In genomic region chr19:35731353-35731752, GRCh38 we compare ENCODE assay signal across 17 cellular contexts. TPM values are rescaled to one million over a fixed set of nuclear protein-coding genes. Genes with fewer than 3 reads are reported as not detected.
DNase-seq lines count a peak whose midpoint lies in the region; ATAC-seq and TF ChIP-seq lines count a peak whose summit lies in the region.
"Had no signal": no experiment of that assay in that cellular context is flagged by ENCODE, and none has a peak within 500 bp of the region (broad histone marks: within the 10 kb centered on the region; RNA-seq: fewer than 3 reads in every experiment).

No MANE protein-coding gene starts in this region.

- no peak for TF ChIP-seq CTCF in endothelial cell (IDR thresholded peaks at IDR 0.05; ENCODE audit: unreplicated experiment)

- intact Hi-C loops in activated naive CD4-positive, alpha-beta T cell treated with anti-CD3 and anti-CD28 coated beads for 36 hours (cut with micrococcal nuclease): no loop called here

- no peak for DNase-seq in activated naive CD4-positive, alpha-beta T cell treated with anti-CD3 and anti-CD28 coated beads for 36 hours
- DNase-seq in activated naive CD4-positive, alpha-beta T cell treated with anti-CD3 and anti-CD28 coated beads, Interleukin-2, amount 10 ng/mL, durations not matched to agents 7 days and 5 days: no peak
- DNase-seq in SW480 (ENCODE audit: low spot score) (peak; percentile 67), endothelial cell (ENCODE audit: low spot score) (no peak), midbrain (lab: John Stamatoyannopoulos, UW) (no peak), NCI-H1105 (lab: John Stamatoyannopoulos, UW) (no peak)
- no peak for DNase-seq in stimulated activated effector memory CD8-positive, alpha-beta T cell treated with anti-CD3 and anti-CD28 coated beads, Interleukin-12 subunit alpha, Interleukin-12 subunit beta, amount 100 ng/mL, for 72 hours (ENCODE audit: low spot score in 2 of 2)
- DNase-seq: H7, Karpas-422, lower lobe of right lung, NCI-H1694, NCI-H2171 treated with DMSO at 0.1 percent for 48 hours, NCI-H524, nucleus accumbens, Peyer's patch had no signal

- peaks cover 48% of the 10 kb centered on the region for H3K36me3 Mint-ChIP-seq in activated naive CD4-positive, alpha-beta T cell treated with anti-CD3 and anti-CD28 coated beads for 36 hours (ENCODE audit: low read depth)
- peaks cover 60% of the 10 kb centered on the region for H3K36me3 Mint-ChIP-seq in activated naive CD4-positive, alpha-beta T cell treated with anti-CD3 and anti-CD28 coated beads, Interleukin-2, amount 10 ng/mL, durations not matched to agents 7 days and 5 days
- peaks cover 68% of the 10 kb centered on the region for H3K36me3 Mint-ChIP-seq in endothelial cell (ENCODE audit: low read depth, unreplicated experiment)
- peaks cover 100% of the 10 kb centered on the region for H3K36me3 Mint-ChIP-seq in stimulated activated effector memory CD8-positive, alpha-beta T cell treated with anti-CD3 and anti-CD28 coated beads, Interleukin-12 subunit alpha, Interleukin-12 subunit beta, amount 100 ng/mL, for 72 hours

- H3K9me3 Mint-ChIP-seq in activated naive CD4-positive, alpha-beta T cell treated with anti-CD3 and anti-CD28 coated beads for 36 hours: no peaks in the 10 kb centered on the region
- no peaks in the 10 kb centered on the region for H3K9me3 Mint-ChIP-seq in activated naive CD4-positive, alpha-beta T cell treated with anti-CD3 and anti-CD28 coated beads, Interleukin-2, amount 10 ng/mL, durations not matched to agents 7 days and 5 days
- no peaks in the 10 kb centered on the region for H3K9me3 Mint-ChIP-seq in endothelial cell (ENCODE audit: unreplicated experiment)
- no peaks in the 10 kb centered on the region for H3K9me3 Mint-ChIP-seq in stimulated activated effector memory CD8-positive, alpha-beta T cell treated with anti-CD3 and anti-CD28 coated beads, Interleukin-12 subunit alpha, Interleukin-12 subunit beta, amount 100 ng/mL, for 72 hours
- H3K9me3 Mint-ChIP-seq: activated T-helper 1 cell treated with anti-CD3 and anti-CD28 coated beads, Interleukin-12 subunit alpha, Interleukin-12 subunit beta, Interleukin-2, Interleukin-4 antibody, amounts not matched to agents 30 ng/mL and 10 ng/mL and 1 ng/mL, durations not matched to agents 14 hours and 24 hours and 36 hours had no signal

- no peak overlapping the region for H3K4me3 Mint-ChIP-seq in activated naive CD4-positive, alpha-beta T cell treated with anti-CD3 and anti-CD28 coated beads for 36 hours
- H3K4me3 Mint-ChIP-seq in activated naive CD4-positive, alpha-beta T cell treated with anti-CD3 and anti-CD28 coated beads, Interleukin-2, amount 10 ng/mL, durations not matched to agents 7 days and 5 days: no peak overlapping the region
- H3K4me3 Mint-ChIP-seq in endothelial cell (ENCODE audit: unreplicated experiment): peak overlapping the region; percentile 25
- H3K4me3 Mint-ChIP-seq in stimulated activated effector memory CD8-positive, alpha-beta T cell treated with anti-CD3 and anti-CD28 coated beads, Interleukin-12 subunit alpha, Interleukin-12 subunit beta, amount 100 ng/mL, for 72 hours: no peak overlapping the region
- H3K4me3 Mint-ChIP-seq: activated T-helper 1 cell treated with anti-CD3 and anti-CD28 coated beads, Interleukin-12 subunit alpha, Interleukin-12 subunit beta, Interleukin-2, Interleukin-4 antibody, amounts not matched to agents 30 ng/mL and 10 ng/mL and 1 ng/mL, durations not matched to agents 14 hours and 24 hours and 36 hours had no signal

- CTCF ChIA-PET in activated naive CD4-positive, alpha-beta T cell treated with anti-CD3 and anti-CD28 coated beads for 36 hours (lab: Charles Lee): interaction anchor here (1.2 kb wide), 1 partner anchor 9 kb away, joined by 4 read pairs; no protein-coding TSS in a partner anchor
- CTCF ChIA-PET in activated naive CD4-positive, alpha-beta T cell treated with anti-CD3 and anti-CD28 coated beads, Interleukin-2, amount 10 ng/mL, durations not matched to agents 7 days and 5 days (lab: Charles Lee): no interaction called here

- no peak for ATAC-seq in stimulated activated effector memory CD8-positive, alpha-beta T cell treated with anti-CD3 and anti-CD28 coated beads, Interleukin-12 subunit alpha, Interleukin-12 subunit beta, amount 100 ng/mL, for 72 hours
- no peak for ATAC-seq in GM19328 (IDR thresholded peaks at IDR 0.05; ENCODE audit: unreplicated experiment)
- ATAC-seq: lower lobe of right lung had no signal

- H3K27ac Mint-ChIP-seq in activated naive CD4-positive, alpha-beta T cell treated with anti-CD3 and anti-CD28 coated beads for 36 hours: peak overlapping the region; percentile 30
- H3K27ac Mint-ChIP-seq in activated naive CD4-positive, alpha-beta T cell treated with anti-CD3 and anti-CD28 coated beads, Interleukin-2, amount 10 ng/mL, durations not matched to agents 7 days and 5 days: no peak overlapping the region
- no peak overlapping the region for H3K27ac Mint-ChIP-seq in endothelial cell (ENCODE audit: unreplicated experiment)
- peak overlapping the region; percentile 64 for H3K27ac Mint-ChIP-seq in stimulated activated effector memory CD8-positive, alpha-beta T cell treated with anti-CD3 and anti-CD28 coated beads, Interleukin-12 subunit alpha, Interleukin-12 subunit beta, amount 100 ng/mL, for 72 hours
- H3K27ac Mint-ChIP-seq: activated T-helper 1 cell treated with anti-CD3 and anti-CD28 coated beads, Interleukin-12 subunit alpha, Interleukin-12 subunit beta, Interleukin-2, Interleukin-4 antibody, amounts not matched to agents 30 ng/mL and 10 ng/mL and 1 ng/mL, durations not matched to agents 14 hours and 24 hours and 36 hours had no signal

- H3K4me1 Mint-ChIP-seq in activated naive CD4-positive, alpha-beta T cell treated with anti-CD3 and anti-CD28 coated beads for 36 hours (ENCODE audit: low read depth): peaks cover 3% of the 10 kb centered on the region
- peaks cover 3% of the 10 kb centered on the region for H3K4me1 Mint-ChIP-seq in activated naive CD4-positive, alpha-beta T cell treated with anti-CD3 and anti-CD28 coated beads, Interleukin-2, amount 10 ng/mL, durations not matched to agents 7 days and 5 days
- no peaks in the 10 kb centered on the region for H3K4me1 Mint-ChIP-seq in endothelial cell (ENCODE audit: unreplicated experiment)
- H3K4me1 Mint-ChIP-seq in stimulated activated effector memory CD8-positive, alpha-beta T cell treated with anti-CD3 and anti-CD28 coated beads, Interleukin-12 subunit alpha, Interleukin-12 subunit beta, amount 100 ng/mL, for 72 hours: peaks cover 31% of the 10 kb centered on the region

- no peaks in the 10 kb centered on the region for H3K27me3 Mint-ChIP-seq in activated naive CD4-positive, alpha-beta T cell treated with anti-CD3 and anti-CD28 coated beads for 36 hours (ENCODE audit: low read depth)
- H3K27me3 Mint-ChIP-seq in activated naive CD4-positive, alpha-beta T cell treated with anti-CD3 and anti-CD28 coated beads, Interleukin-2, amount 10 ng/mL, durations not matched to agents 7 days and 5 days: no peaks in the 10 kb centered on the region
- peaks cover 24% of the 10 kb centered on the region for H3K27me3 Mint-ChIP-seq in endothelial cell (ENCODE audit: unreplicated experiment)

RNA-seq across cellular contexts. Expression of gene IGFLR1, which starts 10.9 kb away (rescaled TPM):
- 10 to 100 TPM; 51.0 to 52.8 TPM for total RNA-seq in activated naive CD4-positive, alpha-beta T cell treated with anti-CD3 and anti-CD28 coated beads for 36 hours
- total RNA-seq in endothelial cell (ENCODE audit: unreplicated experiment): 3.2 TPM

RNA-seq across cellular contexts. Expression of gene KMT2B, which starts 13.6 kb away (rescaled TPM):
- total RNA-seq in activated naive CD4-positive, alpha-beta T cell treated with anti-CD3 and anti-CD28 coated beads for 36 hours: 10 to 100 TPM; 62.0 to 65.8 TPM
- total RNA-seq in endothelial cell (ENCODE audit: unreplicated experiment): 51.7 TPM

RNA-seq across cellular contexts. Expression of gene U2AF1L4, which starts 13.9 kb away (rescaled TPM):
- 10 to 100 TPM; 41.8 to 44.2 TPM for total RNA-seq in activated naive CD4-positive, alpha-beta T cell treated with anti-CD3 and anti-CD28 coated beads for 36 hours
- 12.0 TPM for total RNA-seq in endothelial cell (ENCODE audit: unreplicated experiment)

RNA-seq across cellular contexts. Expression of gene PSENEN, which starts 14.1 kb away (rescaled TPM):
- 10 to 100 TPM; 32.4 to 37.7 TPM for total RNA-seq in activated naive CD4-positive, alpha-beta T cell treated with anti-CD3 and anti-CD28 coated beads for 36 hours
- total RNA-seq in endothelial cell (ENCODE audit: unreplicated experiment): 99.0 TPM

RNA-seq across cellular contexts. Expression of gene LIN37, which starts 17.0 kb away (rescaled TPM):
- total RNA-seq in activated naive CD4-positive, alpha-beta T cell treated with anti-CD3 and anti-CD28 coated beads for 36 hours: 1 to 10 TPM; 5.7 to 9.7 TPM
- total RNA-seq in endothelial cell (ENCODE audit: unreplicated experiment): 9.0 TPM

Comparison
In these comparisons a context has a peak if more than half of its experiments do, and no peak if none do; other contexts are left out.
1. H3K27ac Mint-ChIP-seq: peak in activated naive CD4-positive, alpha-beta T cell treated with anti-CD3 and anti-CD28 coated beads for 36 hours (single experiment) and stimulated activated effector memory CD8-positive, alpha-beta T cell treated with anti-CD3 and anti-CD28 coated beads, Interleukin-12 subunit alpha, Interleukin-12 subunit beta, amount 100 ng/mL, for 72 hours (single experiment); none in activated naive CD4-positive, alpha-beta T cell treated with anti-CD3 and anti-CD28 coated beads, Interleukin-2, amount 10 ng/mL, durations not matched to agents 7 days and 5 days (single experiment) and endothelial cell (single experiment).
2. RNA of gene IGFLR1, which starts 10.9 kb away (total RNA-seq): 51.0 to 52.8 TPM in activated naive CD4-positive, alpha-beta T cell treated with anti-CD3 and anti-CD28 coated beads for 36 hours; 3.2 TPM in endothelial cell (single experiment); every median in the first group is over 10 times any median in the second.